9 cellular contexts compared by ENCODE assay signal in the genomic region with DNA sequence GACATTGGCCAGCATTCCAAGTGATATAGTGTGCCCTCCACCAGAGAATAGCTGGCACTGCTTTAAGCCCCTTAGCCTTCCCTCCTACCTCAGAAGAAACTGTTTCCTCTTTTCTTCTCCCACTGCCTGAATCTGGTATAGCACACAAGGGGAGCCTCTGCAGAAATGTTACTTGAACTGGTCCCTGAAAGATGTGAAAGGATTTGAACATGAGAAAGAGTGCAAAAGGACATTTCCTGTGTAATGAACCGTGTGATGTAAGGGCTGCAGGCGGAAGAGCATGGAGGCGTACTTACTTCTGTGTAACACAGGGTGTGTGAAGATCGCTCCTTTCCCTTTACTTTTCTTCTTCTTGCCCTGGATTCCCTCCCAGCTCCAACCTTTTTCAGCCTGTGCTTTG. TPM values are rescaled to one million over a fixed set of nuclear protein-coding genes. Genes with fewer than 3 reads are reported as not detected.
DNase-seq lines count a peak whose midpoint lies in the region; ATAC-seq, FAIRE-seq and TF ChIP-seq lines count a peak whose summit lies in the region.
"Had no signal": no experiment of that assay in that cellular context is flagged by ENCODE, and none has a peak within 500 bp of the region (broad histone marks: within the 10 kb centered on the region; RNA-seq: fewer than 3 reads in every experiment).

No MANE protein-coding gene starts in this region.

- H3K9ac ChIP-seq in HepG2 (ENCODE audit: insufficient read depth, low read depth, low read length) = no peak overlapping the region

- H3F3A ChIP-seq in DOHH2 (ENCODE audit: control insufficient read depth, insufficient read depth) = no peaks in the 10 kb centered on the region

- TF ChIP-seq RAD21 in HepG2 (CRISPR knock-in tag; IDR thresholded peaks at IDR 0.05) = no peak

- H3K4me2 ChIP-seq in DOHH2 (ENCODE audit: low read length) (peak overlapping the region; percentile 55), HepG2 (ENCODE audit: low read depth, low read length) (peak overlapping the region; percentile 18; the same call in 1 of the 2 replicates)

- ATAC-seq in GM21381 (IDR thresholded peaks at IDR 0.05; ENCODE audit: unreplicated experiment) (peak; percentile 47), HepG2 (peak; percentile 54), GM21515 (IDR thresholded peaks at IDR 0.05; ENCODE audit: unreplicated experiment) (no peak), HG03045 (IDR thresholded peaks at IDR 0.05; ENCODE audit: unreplicated experiment) (no peak), GM19452 (IDR thresholded peaks at IDR 0.05; ENCODE audit: unreplicated experiment) (no peak)

- no peaks in the 10 kb centered on the region for H3K36me3 ChIP-seq in DOHH2 (ENCODE audit: control insufficient read depth, low read length)
- peaks cover 0 to 2% of the 10 kb centered on the region in 2 experiments; a peak in 2 of 5 replicates for H3K36me3 ChIP-seq in HepG2 (replicated peaks in 1 of 2; ENCODE audit: control insufficient read depth in 1 of 2, insufficient read depth in 2 of 2, low read length in 2 of 2)

- H3K9me3 Mint-ChIP-seq in T-helper 1 cell treated with Interleukin-12 subunit alpha and Interleukin-12 subunit beta and Interleukin-4 antibody, amounts not matched to agents 30 μg/mL and 1 μg/mL, for 36 hours = no peaks in the 10 kb centered on the region

- H3K4me3 ChIP-seq in DOHH2 (ENCODE audit: low read length) (peak overlapping the region; percentile 41), HepG2 (replicated peaks in 1 of 3; ENCODE audit: insufficient read depth in 1 of 3, low read depth in 2 of 3, low read length in 3 of 3) (no peak overlapping the region)

- TF ChIP-seq POLR2A in HepG2 (IDR thresholded peaks at IDR 0.05; ENCODE audit: insufficient read depth in 1 of 2, low read depth in 2 of 2, low read length in 2 of 2) = no peak

- H3K9me2 ChIP-seq in DOHH2 (replicated peaks; ENCODE audit: control insufficient read depth, low read length) = no peaks in the 10 kb centered on the region

- peak overlapping the region; percentile 77 for H3K27ac Mint-ChIP-seq in T-helper 1 cell treated with Interleukin-12 subunit alpha and Interleukin-12 subunit beta and Interleukin-4 antibody, amounts not matched to agents 30 μg/mL and 1 μg/mL, for 36 hours

- H3K27me3 ChIP-seq in DOHH2 (ENCODE audit: control insufficient read depth, low read length) = no peaks in the 10 kb centered on the region
- H3K27me3 ChIP-seq in HepG2 (ENCODE audit: control insufficient read depth in 1 of 2, insufficient read depth in 2 of 2, low read length in 2 of 2) = no peaks in the 10 kb centered on the region

- WGBS in HepG2 (ENCODE audit: low lambda C conversion rate) = 62% methylated on average over 4 of the region's 4 CpGs

- no peak overlapping the region for H2AFZ ChIP-seq in HepG2 (ENCODE audit: low read length)

- peaks cover 51% of the 10 kb centered on the region for H3K4me1 ChIP-seq in DOHH2 (ENCODE audit: control insufficient read depth, low read length)
- peaks cover 70% of the 10 kb centered on the region for H3K4me1 ChIP-seq in HepG2 (ENCODE audit: insufficient read depth, low read length)

- CTCF ChIA-PET in HepG2 (lab: Yijun Ruan, JAX; ENCODE audit: low intra/inter-chr PET ratio, low total read pairs) = no interaction called here

- no peak for TF ChIP-seq CTCF in DOHH2 (IDR thresholded peaks at IDR 0.05; ENCODE audit: low read depth, low read length, poor library complexity, severe bottlenecking)
- TF ChIP-seq CTCF in HepG2 (CRISPR knock-in tag; IDR thresholded peaks at IDR 0.05) = no peak

- H3K27ac ChIP-seq in DOHH2 (ENCODE audit: low read depth, low read length) = peak overlapping the region; percentile 2; the same call in 1 of the 2 replicates
- H3K27ac ChIP-seq in HepG2 (ENCODE audit: extremely low read length, insufficient read depth, low read length) = no peak overlapping the region

- POLR2A ChIA-PET in HepG2 (lab: Yijun Ruan, JAX) = interaction anchor here (1.2 kb wide), 1 partner anchor 8 kb away, joined by 5 read pairs; the partner anchor contains the start of gene TMOD3

- BruUV-seq in HepG2 (replicated peaks; lab: Mats Ljungman, UMichigan) = no TSS peak

- H3K9me3 ChIP-seq in DOHH2 (ENCODE audit: control insufficient read depth, insufficient read depth, low read length) (no peaks in the 10 kb centered on the region), HepG2 (ENCODE audit: low read length) (no peaks in the 10 kb centered on the region)

- peaks cover 13% of the 10 kb centered on the region for H3K36me3 Mint-ChIP-seq in T-helper 1 cell treated with Interleukin-12 subunit alpha and Interleukin-12 subunit beta and Interleukin-4 antibody, amounts not matched to agents 30 μg/mL and 1 μg/mL, for 36 hours (ENCODE audit: low read depth)

- H3K79me2 ChIP-seq in DOHH2 (ENCODE audit: control insufficient read depth, low read length) (peaks cover 97% of the 10 kb centered on the region), HepG2 (ENCODE audit: insufficient read depth, low read length) (peaks cover 92% of the 10 kb centered on the region)

- H3K4me1 Mint-ChIP-seq in T-helper 1 cell treated with Interleukin-12 subunit alpha and Interleukin-12 subunit beta and Interleukin-4 antibody, amounts not matched to agents 30 μg/mL and 1 μg/mL, for 36 hours (ENCODE audit: low read depth) = peaks cover 63% of the 10 kb centered on the region

- intact Hi-C loops in HepG2 (cut with micrococcal nuclease; ENCODE audit: unreplicated experiment) = no loop called here

- H3K4me3 Mint-ChIP-seq in T-helper 1 cell treated with Interleukin-12 subunit alpha and Interleukin-12 subunit beta and Interleukin-4 antibody, amounts not matched to agents 30 μg/mL and 1 μg/mL, for 36 hours = peak overlapping the region; percentile 57

- H4K20me1 ChIP-seq in DOHH2 (ENCODE audit: control insufficient read depth, insufficient read depth, low read depth, low read length) = peaks cover 17% of the 10 kb centered on the region; the same call in 1 of the 2 replicates
- H4K20me1 ChIP-seq in HepG2 (ENCODE audit: insufficient read depth, low read length) = peaks cover 10% of the 10 kb centered on the region; the same call in 1 of the 2 replicates

- H3K27me3 Mint-ChIP-seq in T-helper 1 cell treated with Interleukin-12 subunit alpha and Interleukin-12 subunit beta and Interleukin-4 antibody, amounts not matched to agents 30 μg/mL and 1 μg/mL, for 36 hours (ENCODE audit: low read depth) = no peaks in the 10 kb centered on the region

- FAIRE-seq in HepG2 (lab: Jason Lieb, UNC) = peak; percentile 30
- FAIRE-seq: H54 had no signal

- in situ Hi-C loops in HepG2 (cut with HindIII; ENCODE audit: extremely low pct_ligation_motif_present, low pct_unique_long_range_greater_than_20kb) = no loop called here

- TF ChIP-seq EP300 in HepG2 (IDR thresholded peaks at IDR 0.05; ENCODE audit: low read depth in 2 of 2, low read length in 2 of 2) (no peak), HepG2 (CRISPR knock-in tag; IDR thresholded peaks at IDR 0.05; ENCODE audit: borderline replicate concordance) (no peak)

- DNase-seq in HepG2 (ENCODE audit: low spot score) = no peak
- DNase-seq in ureter (ENCODE audit: low spot score) = no peak

RNA-seq across cellular contexts. Expression of gene TMOD3, which starts 8.3 kb away (rescaled TPM):
- total RNA-seq in HepG2 (2016; rRNA removed; fragmentation: Illumina TruSeq; extraction: Trizol) (23.2 and 33.7 TPM in 2 replicates), ureter (44.2 TPM)
- 9.8 and 10.8 TPM in 2 replicates for total RNA-seq in HepG2 (2016; cell fraction: cytosol; rRNA removed; fragmentation: Illumina TruSeq; extraction: Trizol; ENCODE audit: low read depth)
- 19.6 and 30.3 TPM in 2 replicates for total RNA-seq in HepG2 (2016; cell fraction: insoluble cytoplasmic fraction; rRNA removed; fragmentation: Illumina TruSeq; extraction: Trizol)
- 7.2 and 9.7 TPM in 2 replicates for total RNA-seq in HepG2 (2016; cell fraction: membrane; rRNA removed; fragmentation: Illumina TruSeq; extraction: Trizol)
- 13.6 and 14.7 TPM in 2 replicates for total RNA-seq in HepG2 (2016; cell fraction: nucleus; rRNA removed; fragmentation: Illumina TruSeq; extraction: Trizol)
- 5.0 and 5.1 TPM in 2 replicates for polyA plus RNA-seq in HepG2 (2011; rRNA removed)
- polyA plus RNA-seq in HepG2 (2011; cell fraction: cytosol; rRNA removed) = 2.2 and 4.2 TPM in 2 replicates
- 1.7 and 2.5 TPM in 2 replicates for polyA plus RNA-seq in HepG2 (2011; cell fraction: nucleus; rRNA removed)
- polyA plus RNA-seq in HepG2 (2012) = 7.1 and 8.4 TPM in 2 replicates
- polyA plus RNA-seq in HepG2 (2016; cell fraction: cytosol; fragmentation: Illumina TruSeq; extraction: Trizol; ENCODE audit: low read depth) = 0.60 and 0.76 TPM in 2 replicates
- polyA plus RNA-seq in HepG2 (2016; cell fraction: insoluble cytoplasmic fraction; fragmentation: Illumina TruSeq; extraction: Trizol; ENCODE audit: low read depth) = 23.4 and 23.6 TPM in 2 replicates
- polyA plus RNA-seq in HepG2 (2016; cell fraction: membrane; fragmentation: Illumina TruSeq; extraction: Trizol; ENCODE audit: low read depth) = 2.7 and 2.8 TPM in 2 replicates
- polyA plus RNA-seq in HepG2 (2016; cell fraction: nucleus; fragmentation: Illumina TruSeq; extraction: Trizol; ENCODE audit: insufficient read depth, low read depth) = 8.8 and 9.6 TPM in 2 replicates
- polyA minus RNA-seq in HepG2 (2011; rRNA and poly(A)+ RNA removed; ENCODE audit: low replicate concordance) = 5.3 and 23.0 TPM in 2 replicates
- 7.6 and 9.3 TPM in 2 replicates for polyA minus RNA-seq in HepG2 (2011; cell fraction: cytosol; rRNA and poly(A)+ RNA removed)
- polyA minus RNA-seq in HepG2 (2011; cell fraction: nucleus; rRNA and poly(A)+ RNA removed) = 14.5 and 15.8 TPM in 2 replicates

Comparison
In these comparisons a context has a peak if more than half of its experiments do, and no peak if none do; other contexts are left out.
1. ATAC-seq: peak in GM21381 (single experiment) and HepG2 (single experiment); none in GM21515 (single experiment), HG03045 (single experiment) and GM19452 (single experiment).